ENCODE assay signal across 17 cellular contexts in genomic region chr12:19058235-19059021, GRCh38.
DNase-seq lines count a peak whose midpoint lies in the region; ATAC-seq, FAIRE-seq and TF ChIP-seq lines count a peak whose summit lies in the region.
"Had no signal": no experiment of that assay in that cellular context is flagged by ENCODE, and none has a peak within 500 bp of the region (broad histone marks: within the 10 kb centered on the region; RNA-seq: fewer than 3 reads in every experiment).

No MANE protein-coding gene starts in this region.

- DNase-seq in left ventricle myocardium inferior (no peak), right atrium auricular region (ENCODE audit: low spot score) (no peak), endodermal cell (peak; percentile 55), HepG2 (ENCODE audit: low spot score) (no peak), T-helper 1 cell (no peak), GM20000 (ENCODE audit: low spot score) (no peak), medulla oblongata (ENCODE audit: extremely low spot score) (no peak)
- no peak for DNase-seq in activated naive CD4-positive, alpha-beta T cell (lab: John Stamatoyannopoulos, UW)
- DNase-seq: activated effector memory CD4-positive, alpha-beta T cell treated with Interleukin-2 at 50 U/mL for 16 hours; CD4-positive, alpha-beta T cell; DMS53; NCI-H2081; stimulated activated naive CD8-positive, alpha-beta T cell treated with anti-CD3 and anti-CD28 coated beads, Interleukin-15, amount 100 ng/mL, for 72 hours had no signal

- H3K4me2 ChIP-seq in HepG2 (ENCODE audit: low read depth, low read length): peak overlapping the region; percentile 77

- H3K4me3 ChIP-seq in left ventricle myocardium inferior (peak overlapping the region; percentile 27), right atrium auricular region (peak overlapping the region in 1 of 2 donors; percentile 16), endodermal cell (ENCODE audit: low read length) (no peak overlapping the region), HepG2 (replicated peaks in 1 of 3; ENCODE audit: insufficient read depth in 1 of 3, low read depth in 2 of 3, low read length in 3 of 3) (peak overlapping the region in 1 of 3 experiments; percentile 40; a peak in 1 of 6 replicates)
- H3K4me3 ChIP-seq: prostate gland had no signal

- BruUV-seq in HepG2 (replicated peaks; lab: Mats Ljungman, UMichigan): no TSS peak

- no peaks in the 10 kb centered on the region for H3K27me3 ChIP-seq in left ventricle myocardium inferior (ENCODE audit: low read depth)
- H3K27me3 ChIP-seq in right atrium auricular region: no peaks in the 10 kb centered on the region
- no peaks in the 10 kb centered on the region for H3K27me3 ChIP-seq in endodermal cell (ENCODE audit: control insufficient read depth, insufficient read depth, low read length, poor library complexity, severe bottlenecking)
- no peaks in the 10 kb centered on the region; a peak in 1 of 5 replicates for H3K27me3 ChIP-seq in HepG2 (ENCODE audit: control insufficient read depth in 1 of 2, insufficient read depth in 2 of 2, low read length in 2 of 2)

- no peak for TF ChIP-seq POLR2A in HepG2 (IDR thresholded peaks at IDR 0.05; ENCODE audit: insufficient read depth in 1 of 2, low read depth in 2 of 2, low read length in 2 of 2)

- intact Hi-C loops in left ventricle myocardium inferior (cut with micrococcal nuclease) (no loop called here), HepG2 (cut with micrococcal nuclease; ENCODE audit: unreplicated experiment) (no loop called here)

- no peak for TF ChIP-seq EP300 in HepG2 (IDR thresholded peaks at IDR 0.05; ENCODE audit: low read depth in 2 of 2, low read length in 2 of 2)
- no peak for TF ChIP-seq EP300 in HepG2 (CRISPR knock-in tag; IDR thresholded peaks at IDR 0.05; ENCODE audit: borderline replicate concordance)

- no peak overlapping the region for H3K4me3 Mint-ChIP-seq in endodermal cell
- H3K4me3 Mint-ChIP-seq: CD4-positive, alpha-beta T cell; dendritic cell treated with granulocyte-macrophage colony-stimulating factor and Interleukin-4, amounts not matched to agents 40 ng/mL and 50 ng/mL, for 4 days; stimulated activated naive CD8-positive, alpha-beta T cell treated with anti-CD3 and anti-CD28 coated beads, Interleukin-15, amount 100 ng/mL, for 72 hours had no signal

- H3K9me3 Mint-ChIP-seq in endodermal cell: no peaks in the 10 kb centered on the region
- H3K9me3 Mint-ChIP-seq: CD4-positive, alpha-beta T cell; dendritic cell treated with granulocyte-macrophage colony-stimulating factor and Interleukin-4, amounts not matched to agents 40 ng/mL and 50 ng/mL, for 4 days had no signal

- H3K27ac ChIP-seq in left ventricle myocardium inferior (replicated peaks) (no peak overlapping the region), right atrium auricular region (no peak overlapping the region), endodermal cell (ENCODE audit: low read depth, low read length) (no peak overlapping the region), HepG2 (ENCODE audit: extremely low read length, insufficient read depth, low read length) (no peak overlapping the region)
- H3K27ac ChIP-seq: prostate gland, VCaP had no signal

- WGBS in endodermal cell (ENCODE audit: insufficient coverage in 1 of 2, insufficient read length in 1 of 2), 2 experiments: 55% methylated on average over 4 of the region's 5 CpGs; no CpG with 5 or more reads in 1 of the 2 experiments
- 33% methylated on average over 3 of the region's 5 CpGs for WGBS in HepG2 (ENCODE audit: low lambda C conversion rate)

- H3K4me1 ChIP-seq in left ventricle myocardium inferior: peaks cover 14% of the 10 kb centered on the region
- no peaks in the 10 kb centered on the region for H3K4me1 ChIP-seq in right atrium auricular region
- no peaks in the 10 kb centered on the region for H3K4me1 ChIP-seq in endodermal cell (ENCODE audit: control insufficient read depth, insufficient read depth, low read length)
- H3K4me1 ChIP-seq in HepG2 (ENCODE audit: insufficient read depth, low read length): peaks cover 9% of the 10 kb centered on the region
- H3K4me1 ChIP-seq: prostate gland had no signal

- H2AFZ ChIP-seq in HepG2 (ENCODE audit: low read length): peak overlapping the region; percentile 31

- peak; percentile 91 for ATAC-seq in HepG2
- ATAC-seq: Panc1; stimulated activated naive CD8-positive, alpha-beta T cell treated with anti-CD3 and anti-CD28 coated beads, Interleukin-15, amount 100 ng/mL, for 72 hours had no signal

- H3K27ac Mint-ChIP-seq in endodermal cell: no peak overlapping the region
- H3K27ac Mint-ChIP-seq: CD4-positive, alpha-beta T cell; dendritic cell treated with granulocyte-macrophage colony-stimulating factor and Interleukin-4, amounts not matched to agents 40 ng/mL and 50 ng/mL, for 4 days; stimulated activated naive CD8-positive, alpha-beta T cell treated with anti-CD3 and anti-CD28 coated beads, Interleukin-15, amount 100 ng/mL, for 72 hours had no signal

- no peaks in the 10 kb centered on the region for H3K36me3 Mint-ChIP-seq in endodermal cell (ENCODE audit: low read depth)

- H4K20me1 ChIP-seq in HepG2 (ENCODE audit: insufficient read depth, low read length): no peaks in the 10 kb centered on the region

- no peak for TF ChIP-seq RAD21 in HepG2 (CRISPR knock-in tag; IDR thresholded peaks at IDR 0.05)

- H3K36me3 ChIP-seq in left ventricle myocardium inferior (no peaks in the 10 kb centered on the region), right atrium auricular region (no peaks in the 10 kb centered on the region), endodermal cell (ENCODE audit: control insufficient read depth, insufficient read depth, low read length) (no peaks in the 10 kb centered on the region), HepG2 (replicated peaks in 1 of 2; ENCODE audit: control insufficient read depth in 1 of 2, insufficient read depth in 2 of 2, low read length in 2 of 2) (no peaks in the 10 kb centered on the region)
- H3K36me3 ChIP-seq: prostate gland had no signal

- FAIRE-seq in HepG2 (lab: Jason Lieb, UNC): no peak

- H3K9ac ChIP-seq in endodermal cell (ENCODE audit: extremely low read depth, low read length, poor library complexity, severe bottlenecking) (no peak overlapping the region), HepG2 (ENCODE audit: insufficient read depth, low read depth, low read length) (no peak overlapping the region; the same call in 1 of the 2 replicates)

- H3K79me2 ChIP-seq in HepG2 (ENCODE audit: insufficient read depth, low read length): no peaks in the 10 kb centered on the region

- POLR2A ChIA-PET in HepG2 (lab: Yijun Ruan, JAX): no interaction called here

- peaks cover 2% of the 10 kb centered on the region for H3K4me1 Mint-ChIP-seq in endodermal cell

- in situ Hi-C loops in HepG2 (cut with HindIII; ENCODE audit: extremely low pct_ligation_motif_present, low pct_unique_long_range_greater_than_20kb): no loop called here

- H3K9me3 ChIP-seq in left ventricle myocardium inferior (replicated peaks) (no peaks in the 10 kb centered on the region), right atrium auricular region (no peaks in the 10 kb centered on the region), endodermal cell (ENCODE audit: control insufficient read depth, low read length) (no peaks in the 10 kb centered on the region), HepG2 (ENCODE audit: low read length) (no peaks in the 10 kb centered on the region)
- H3K9me3 ChIP-seq: prostate gland had no signal

- CTCF ChIA-PET in HepG2 (lab: Yijun Ruan, JAX; ENCODE audit: low intra/inter-chr PET ratio, low total read pairs): no interaction called here

- TF ChIP-seq CTCF in left ventricle myocardium inferior (IDR thresholded peaks at IDR 0.05; ENCODE audit: borderline replicate concordance): no peak
- no peak for TF ChIP-seq CTCF in right atrium auricular region (IDR thresholded peaks at IDR 0.05)
- no peak for TF ChIP-seq CTCF in endodermal cell (conservative IDR thresholded peaks at IDR 0.05)
- TF ChIP-seq CTCF in HepG2 (CRISPR knock-in tag; IDR thresholded peaks at IDR 0.05): no peak
- no peak for TF ChIP-seq CTCF in GM20000 (IDR thresholded peaks at IDR 0.05; ENCODE audit: extremely low read depth, missing control alignments)

- H3K27me3 Mint-ChIP-seq in endodermal cell (ENCODE audit: insufficient read depth): no peaks in the 10 kb centered on the region
- H3K27me3 Mint-ChIP-seq: dendritic cell treated with granulocyte-macrophage colony-stimulating factor and Interleukin-4, amounts not matched to agents 40 ng/mL and 50 ng/mL, for 4 days; stimulated activated naive CD8-positive, alpha-beta T cell treated with anti-CD3 and anti-CD28 coated beads, Interleukin-15, amount 100 ng/mL, for 72 hours had no signal

TF ChIP-seq in HepG2, 621 proteins besides CTCF, POLR2A, EP300 and RAD21 (continues in another document):
- TF ChIP-seq HNF4A (CRISPR knock-in tag; IDR thresholded peaks at IDR 0.05): 0 out of 2 replicates have a peak, but pooled peaks have one; percentile 13
- TF ChIP-seq ZNF768 (CRISPR knock-in tag; IDR thresholded peaks at IDR 0.05): peak; percentile 71; the same call in 1 of the 2 replicates
- TF ChIP-seq HNRNPLL (IDR thresholded peaks at IDR 0.05; ENCODE audit: low read depth, low read length, poor library complexity, severe bottlenecking): no peak
- no peak for TF ChIP-seq ZNF513 (CRISPR knock-in tag; conservative IDR thresholded peaks at IDR 0.05)
